In the genomic region with DNA sequence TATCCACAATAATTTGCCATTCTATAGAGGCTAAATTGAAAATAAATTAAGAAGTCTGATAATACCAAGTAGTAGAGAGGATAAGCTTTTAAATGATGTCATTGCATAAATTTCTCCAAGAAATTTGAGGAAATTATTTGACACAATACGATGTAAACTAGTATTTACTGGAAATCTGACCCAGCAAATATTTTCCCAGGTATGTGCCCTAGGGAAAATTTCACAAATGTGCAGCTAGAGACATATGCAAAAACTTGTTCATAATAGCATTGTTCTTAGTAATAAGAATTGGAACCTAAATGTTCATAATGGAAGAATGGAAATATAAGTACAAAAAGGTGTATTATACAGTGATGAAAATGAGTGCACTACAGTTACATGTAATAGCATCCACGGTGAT, we compare ENCODE assay signal across 7 cellular contexts.
"Had no signal": no experiment of that assay in that cellular context is flagged by ENCODE, and none has a peak within 500 bp of the region (broad histone marks: within the 10 kb centered on the region; RNA-seq: fewer than 3 reads in every experiment).

No MANE protein-coding gene starts in this region.

- H3K4me2 ChIP-seq: KMS-11 had no signal

- ATAC-seq: K562 had no signal

- H3K27ac ChIP-seq: HL-60, KMS-11 had no signal

- H3K9ac ChIP-seq: KMS-11 had no signal

- FAIRE-seq: HTR-8/SVneo, K562 had no signal

- H3K4me3 ChIP-seq: K562 had no signal

- DNase-seq: IMR-90, KBM-7, KG1 had no signal
